1 cellular context compared by ENCODE assay signal in the genomic region with DNA sequence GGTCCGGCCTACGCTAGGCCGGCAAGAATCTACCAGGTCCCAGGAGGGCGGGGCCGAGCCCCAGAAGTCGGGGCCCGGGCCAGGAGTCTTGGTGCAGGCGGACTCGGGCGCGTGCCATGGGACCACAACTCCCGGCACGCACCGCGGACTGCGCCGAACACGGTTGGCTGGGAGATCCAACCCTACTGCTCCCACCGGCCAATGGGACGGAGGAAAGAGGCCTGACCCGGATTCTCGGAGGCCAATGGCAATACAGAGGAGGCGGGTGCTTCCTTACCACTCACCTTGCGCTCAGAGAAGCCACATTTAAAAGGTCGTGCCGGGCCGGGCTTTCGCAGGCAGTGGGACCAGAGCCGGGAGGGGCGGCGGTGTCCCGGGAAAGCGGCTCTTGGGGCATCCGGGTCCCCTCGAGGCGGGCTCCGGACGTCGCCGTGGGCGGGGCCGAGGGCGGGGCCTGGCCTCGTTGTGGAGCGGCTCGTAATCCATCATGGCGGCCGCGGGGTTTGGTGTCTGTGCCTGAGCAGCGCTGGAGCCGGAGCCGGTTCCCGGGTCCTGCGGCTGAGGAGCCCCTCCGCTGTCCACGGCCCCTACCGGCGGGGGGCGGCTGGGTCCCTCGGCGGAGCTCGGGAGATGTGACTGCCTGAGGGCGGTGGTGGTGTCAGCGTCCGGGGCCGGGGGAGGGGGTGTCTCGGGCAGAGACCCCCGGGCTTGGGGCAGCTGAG.
A peak's percentile ranks its signal among the peaks of the same experiment; 100 is the strongest.
TF ChIP-seq lines count a peak whose summit lies in the region.

No MANE protein-coding gene starts in this region.

TF ChIP-seq in K562, 482 proteins besides CTCF, POLR2A, EP300 and RAD21 (continued from another document and continues in another):
- TF ChIP-seq ATF1 (CRISPR knock-in tag; IDR thresholded peaks at IDR 0.05) (no peak), ATF1 (tag; IDR thresholded peaks at IDR 0.05) (peak; percentile 88), TAL1 (IDR thresholded peaks at IDR 0.05) (no peak), ARID4B (CRISPR knock-in tag; IDR thresholded peaks at IDR 0.05) (peak; percentile 45; the same call in 1 of the 2 replicates), SETDB1 (IDR thresholded peaks at IDR 0.05; ENCODE audit: low read length) (no peak), RBFOX2 (IDR thresholded peaks at IDR 0.05; ENCODE audit: low read depth, low read length) (peak; percentile 95), TFAP4 (CRISPR knock-in tag; IDR thresholded peaks at IDR 0.05; ENCODE audit: borderline replicate concordance) (peak; percentile 60), ZFX (CRISPR knock-in tag; IDR thresholded peaks at IDR 0.05) (peak; percentile 88), RCOR1 (IDR thresholded peaks at IDR 0.05; ENCODE audit: borderline replicate concordance in 1 of 2, low read depth in 2 of 2, low read length in 2 of 2) (peak in 1 of 2 experiments; percentile 2; a peak in 1 of 4 replicates), HCFC1 (IDR thresholded peaks at IDR 0.05; ENCODE audit: low read depth, low read length) (peak; percentile 95), ZFP30 (CRISPR knock-in tag; IDR thresholded peaks at IDR 0.05; ENCODE audit: borderline replicate concordance) (no peak), JUND (IDR thresholded peaks at IDR 0.05; ENCODE audit: borderline replicate concordance, low read depth, low read length) (peak; percentile 16), JUND (tag; IDR thresholded peaks at IDR 0.05; ENCODE audit: borderline replicate concordance, low read depth, low read length) (no peak), PHF8 (IDR thresholded peaks at IDR 0.05; ENCODE audit: borderline replicate concordance, low read length) (peak; percentile 76; the same call in 1 of the 2 replicates), FIP1L1 (IDR thresholded peaks at IDR 0.05; ENCODE audit: low read depth, low read length, poor library complexity, severe bottlenecking) (no peak), NONO (IDR thresholded peaks at IDR 0.05; ENCODE audit: low read depth in 2 of 2, low read length in 1 of 2) (peak in 1 of 2 experiments; percentile 82; a peak in 2 of 4 replicates), MBD2 (IDR thresholded peaks at IDR 0.05; ENCODE audit: borderline replicate concordance, low read depth) (peak; percentile 95), MEF2D (tag; conservative IDR thresholded peaks at IDR 0.05; ENCODE audit: low read depth) (no peak), GTF2E2 (tag; IDR thresholded peaks at IDR 0.05) (peak; percentile 11; the same call in 1 of the 2 replicates), MEIS2 (IDR thresholded peaks at IDR 0.05; ENCODE audit: partially characterized antibody) (no peak), LARP7 (IDR thresholded peaks at IDR 0.05) (no peak), EGR1 (conservative IDR thresholded peaks at IDR 0.05) (peak; percentile 42; the same call in 1 of the 2 replicates), SIX5 (IDR thresholded peaks at IDR 0.05; ENCODE audit: borderline replicate concordance in 1 of 2, insufficient read depth in 1 of 2, low read depth in 1 of 2, low read length in 2 of 2) (peak; percentile 68 to 74), ZKSCAN1 (IDR thresholded peaks at IDR 0.05; ENCODE audit: low read depth, low read length) (peak; percentile 7; the same call in 1 of the 2 replicates), CEBPG (CRISPR knock-in tag; IDR thresholded peaks at IDR 0.05) (0 out of 2 replicates have a peak, but pooled peaks have one; percentile 41), CEBPG (tag; conservative IDR thresholded peaks at IDR 0.05 in 1 of 2, IDR thresholded peaks at IDR 0.05 in 1 of 2) (no peak), RFX7 (CRISPR knock-in tag; IDR thresholded peaks at IDR 0.05) (no peak), TBP (optimal IDR thresholded peaks at IDR 0.05; ENCODE audit: low read depth, low read length) (peak; percentile 85), CAMTA2 (CRISPR knock-in tag; conservative IDR thresholded peaks at IDR 0.05) (no peak), YY1 (IDR thresholded peaks at IDR 0.05; ENCODE audit: borderline replicate concordance in 1 of 3, control insufficient read depth in 1 of 3, extremely low read depth in 1 of 3, insufficient read depth in 3 of 3, insufficient read length in 1 of 3, insufficient replicate concordance in 2 of 3, low read depth in 1 of 3, low read length in 2 of 3) (peak; percentile 81 to 97 (median 96)), CREM (IDR thresholded peaks at IDR 0.05; ENCODE audit: low read depth) (peak; percentile 64; the same call in 1 of the 2 replicates)
- TF ChIP-seq, protein P1, sequence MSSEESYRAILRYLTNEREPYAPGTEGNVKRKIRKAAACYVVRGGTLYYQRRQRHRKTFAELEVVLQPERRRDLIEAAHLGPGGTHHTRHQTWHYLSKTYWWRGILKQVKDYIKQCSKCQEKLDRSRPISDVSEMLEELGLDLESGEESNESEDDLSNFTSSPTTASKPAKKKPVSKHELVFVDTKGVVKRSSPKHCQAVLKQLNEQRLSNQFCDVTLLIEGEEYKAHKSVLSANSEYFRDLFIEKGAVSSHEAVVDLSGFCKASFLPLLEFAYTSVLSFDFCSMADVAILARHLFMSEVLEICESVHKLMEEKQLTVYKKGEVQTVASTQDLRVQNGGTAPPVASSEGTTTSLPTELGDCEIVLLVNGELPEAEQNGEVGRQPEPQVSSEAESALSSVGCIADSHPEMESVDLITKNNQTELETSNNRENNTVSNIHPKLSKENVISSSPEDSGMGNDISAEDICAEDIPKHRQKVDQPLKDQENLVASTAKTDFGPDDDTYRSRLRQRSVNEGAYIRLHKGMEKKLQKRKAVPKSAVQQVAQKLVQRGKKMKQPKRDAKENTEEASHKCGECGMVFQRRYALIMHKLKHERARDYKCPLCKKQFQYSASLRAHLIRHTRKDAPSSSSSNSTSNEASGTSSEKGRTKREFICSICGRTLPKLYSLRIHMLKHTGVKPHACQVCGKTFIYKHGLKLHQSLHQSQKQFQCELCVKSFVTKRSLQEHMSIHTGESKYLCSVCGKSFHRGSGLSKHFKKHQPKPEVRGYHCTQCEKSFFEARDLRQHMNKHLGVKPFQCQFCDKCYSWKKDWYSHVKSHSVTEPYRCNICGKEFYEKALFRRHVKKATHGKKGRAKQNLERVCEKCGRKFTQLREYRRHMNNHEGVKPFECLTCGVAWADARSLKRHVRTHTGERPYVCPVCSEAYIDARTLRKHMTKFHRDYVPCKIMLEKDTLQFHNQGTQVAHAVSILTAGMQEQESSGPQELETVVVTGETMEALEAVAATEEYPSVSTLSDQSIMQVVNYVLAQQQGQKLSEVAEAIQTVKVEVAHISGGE (CRISPR knock-in tag; IDR thresholded peaks at IDR 0.05): peak in 2 of 3 experiments; percentile 19 to 69; a peak in 2 of 6 replicates
- TF ChIP-seq, protein P2, sequence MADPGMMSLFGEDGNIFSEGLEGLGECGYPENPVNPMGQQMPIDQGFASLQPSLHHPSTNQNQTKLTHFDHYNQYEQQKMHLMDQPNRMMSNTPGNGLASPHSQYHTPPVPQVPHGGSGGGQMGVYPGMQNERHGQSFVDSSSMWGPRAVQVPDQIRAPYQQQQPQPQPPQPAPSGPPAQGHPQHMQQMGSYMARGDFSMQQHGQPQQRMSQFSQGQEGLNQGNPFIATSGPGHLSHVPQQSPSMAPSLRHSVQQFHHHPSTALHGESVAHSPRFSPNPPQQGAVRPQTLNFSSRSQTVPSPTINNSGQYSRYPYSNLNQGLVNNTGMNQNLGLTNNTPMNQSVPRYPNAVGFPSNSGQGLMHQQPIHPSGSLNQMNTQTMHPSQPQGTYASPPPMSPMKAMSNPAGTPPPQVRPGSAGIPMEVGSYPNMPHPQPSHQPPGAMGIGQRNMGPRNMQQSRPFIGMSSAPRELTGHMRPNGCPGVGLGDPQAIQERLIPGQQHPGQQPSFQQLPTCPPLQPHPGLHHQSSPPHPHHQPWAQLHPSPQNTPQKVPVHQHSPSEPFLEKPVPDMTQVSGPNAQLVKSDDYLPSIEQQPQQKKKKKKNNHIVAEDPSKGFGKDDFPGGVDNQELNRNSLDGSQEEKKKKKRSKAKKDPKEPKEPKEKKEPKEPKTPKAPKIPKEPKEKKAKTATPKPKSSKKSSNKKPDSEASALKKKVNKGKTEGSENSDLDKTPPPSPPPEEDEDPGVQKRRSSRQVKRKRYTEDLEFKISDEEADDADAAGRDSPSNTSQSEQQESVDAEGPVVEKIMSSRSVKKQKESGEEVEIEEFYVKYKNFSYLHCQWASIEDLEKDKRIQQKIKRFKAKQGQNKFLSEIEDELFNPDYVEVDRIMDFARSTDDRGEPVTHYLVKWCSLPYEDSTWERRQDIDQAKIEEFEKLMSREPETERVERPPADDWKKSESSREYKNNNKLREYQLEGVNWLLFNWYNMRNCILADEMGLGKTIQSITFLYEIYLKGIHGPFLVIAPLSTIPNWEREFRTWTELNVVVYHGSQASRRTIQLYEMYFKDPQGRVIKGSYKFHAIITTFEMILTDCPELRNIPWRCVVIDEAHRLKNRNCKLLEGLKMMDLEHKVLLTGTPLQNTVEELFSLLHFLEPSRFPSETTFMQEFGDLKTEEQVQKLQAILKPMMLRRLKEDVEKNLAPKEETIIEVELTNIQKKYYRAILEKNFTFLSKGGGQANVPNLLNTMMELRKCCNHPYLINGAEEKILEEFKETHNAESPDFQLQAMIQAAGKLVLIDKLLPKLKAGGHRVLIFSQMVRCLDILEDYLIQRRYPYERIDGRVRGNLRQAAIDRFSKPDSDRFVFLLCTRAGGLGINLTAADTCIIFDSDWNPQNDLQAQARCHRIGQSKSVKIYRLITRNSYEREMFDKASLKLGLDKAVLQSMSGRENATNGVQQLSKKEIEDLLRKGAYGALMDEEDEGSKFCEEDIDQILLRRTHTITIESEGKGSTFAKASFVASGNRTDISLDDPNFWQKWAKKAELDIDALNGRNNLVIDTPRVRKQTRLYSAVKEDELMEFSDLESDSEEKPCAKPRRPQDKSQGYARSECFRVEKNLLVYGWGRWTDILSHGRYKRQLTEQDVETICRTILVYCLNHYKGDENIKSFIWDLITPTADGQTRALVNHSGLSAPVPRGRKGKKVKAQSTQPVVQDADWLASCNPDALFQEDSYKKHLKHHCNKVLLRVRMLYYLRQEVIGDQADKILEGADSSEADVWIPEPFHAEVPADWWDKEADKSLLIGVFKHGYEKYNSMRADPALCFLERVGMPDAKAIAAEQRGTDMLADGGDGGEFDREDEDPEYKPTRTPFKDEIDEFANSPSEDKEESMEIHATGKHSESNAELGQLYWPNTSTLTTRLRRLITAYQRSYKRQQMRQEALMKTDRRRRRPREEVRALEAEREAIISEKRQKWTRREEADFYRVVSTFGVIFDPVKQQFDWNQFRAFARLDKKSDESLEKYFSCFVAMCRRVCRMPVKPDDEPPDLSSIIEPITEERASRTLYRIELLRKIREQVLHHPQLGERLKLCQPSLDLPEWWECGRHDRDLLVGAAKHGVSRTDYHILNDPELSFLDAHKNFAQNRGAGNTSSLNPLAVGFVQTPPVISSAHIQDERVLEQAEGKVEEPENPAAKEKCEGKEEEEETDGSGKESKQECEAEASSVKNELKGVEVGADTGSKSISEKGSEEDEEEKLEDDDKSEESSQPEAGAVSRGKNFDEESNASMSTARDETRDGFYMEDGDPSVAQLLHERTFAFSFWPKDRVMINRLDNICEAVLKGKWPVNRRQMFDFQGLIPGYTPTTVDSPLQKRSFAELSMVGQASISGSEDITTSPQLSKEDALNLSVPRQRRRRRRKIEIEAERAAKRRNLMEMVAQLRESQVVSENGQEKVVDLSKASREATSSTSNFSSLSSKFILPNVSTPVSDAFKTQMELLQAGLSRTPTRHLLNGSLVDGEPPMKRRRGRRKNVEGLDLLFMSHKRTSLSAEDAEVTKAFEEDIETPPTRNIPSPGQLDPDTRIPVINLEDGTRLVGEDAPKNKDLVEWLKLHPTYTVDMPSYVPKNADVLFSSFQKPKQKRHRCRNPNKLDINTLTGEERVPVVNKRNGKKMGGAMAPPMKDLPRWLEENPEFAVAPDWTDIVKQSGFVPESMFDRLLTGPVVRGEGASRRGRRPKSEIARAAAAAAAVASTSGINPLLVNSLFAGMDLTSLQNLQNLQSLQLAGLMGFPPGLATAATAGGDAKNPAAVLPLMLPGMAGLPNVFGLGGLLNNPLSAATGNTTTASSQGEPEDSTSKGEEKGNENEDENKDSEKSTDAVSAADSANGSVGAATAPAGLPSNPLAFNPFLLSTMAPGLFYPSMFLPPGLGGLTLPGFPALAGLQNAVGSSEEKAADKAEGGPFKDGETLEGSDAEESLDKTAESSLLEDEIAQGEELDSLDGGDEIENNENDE (IDR thresholded peaks at IDR 0.05; ENCODE audit: low read depth, low read length): no peak
